ENCODE assay signal across 1 cellular context in the genomic region with DNA sequence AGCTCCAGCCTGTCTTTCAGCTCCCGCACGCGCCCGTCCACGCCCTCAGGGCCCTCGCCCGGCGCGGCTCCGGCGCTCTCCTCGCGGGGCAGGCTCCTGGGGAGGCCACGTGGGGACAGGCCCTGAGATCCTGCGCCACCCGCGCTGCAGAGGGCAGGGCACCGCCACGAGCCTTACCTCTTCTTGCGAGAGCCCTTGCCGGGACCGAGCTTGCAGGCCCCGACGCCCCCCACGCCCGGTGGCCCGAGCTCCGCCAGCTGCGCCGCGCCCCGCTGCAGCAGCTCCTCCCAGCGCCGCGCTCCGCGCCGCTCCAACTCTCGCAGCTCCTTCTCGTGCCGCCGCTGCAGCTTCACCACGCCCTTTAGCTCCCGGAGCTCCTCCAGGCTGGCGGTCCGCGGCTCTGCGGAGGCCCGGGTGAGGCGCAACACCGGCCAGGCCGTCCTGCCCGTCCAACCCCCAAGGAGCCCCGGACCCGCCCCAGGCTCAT.
TF ChIP-seq lines count a peak whose summit lies in the region.

No MANE protein-coding gene starts in this region.

TF ChIP-seq in K562, 482 proteins besides CTCF, POLR2A, EP300 and RAD21 (continued from another document and continues in another):
- TF ChIP-seq, protein P1, sequence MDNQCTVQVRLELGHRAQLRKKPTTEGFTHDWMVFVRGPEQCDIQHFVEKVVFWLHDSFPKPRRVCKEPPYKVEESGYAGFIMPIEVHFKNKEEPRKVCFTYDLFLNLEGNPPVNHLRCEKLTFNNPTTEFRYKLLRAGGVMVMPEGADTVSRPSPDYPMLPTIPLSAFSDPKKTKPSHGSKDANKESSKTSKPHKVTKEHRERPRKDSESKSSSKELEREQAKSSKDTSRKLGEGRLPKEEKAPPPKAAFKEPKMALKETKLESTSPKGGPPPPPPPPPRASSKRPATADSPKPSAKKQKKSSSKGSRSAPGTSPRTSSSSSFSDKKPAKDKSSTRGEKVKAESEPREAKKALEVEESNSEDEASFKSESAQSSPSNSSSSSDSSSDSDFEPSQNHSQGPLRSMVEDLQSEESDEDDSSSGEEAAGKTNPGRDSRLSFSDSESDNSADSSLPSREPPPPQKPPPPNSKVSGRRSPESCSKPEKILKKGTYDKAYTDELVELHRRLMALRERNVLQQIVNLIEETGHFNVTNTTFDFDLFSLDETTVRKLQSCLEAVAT (IDR thresholded peaks at IDR 0.05): no peak
- TF ChIP-seq NEUROD1 (IDR thresholded peaks at IDR 0.05; ENCODE audit: borderline replicate concordance, low read depth, low read length, partially characterized antibody) (no peak), JUND (IDR thresholded peaks at IDR 0.05; ENCODE audit: borderline replicate concordance, low read depth, low read length) (no peak), JUND (tag; IDR thresholded peaks at IDR 0.05; ENCODE audit: borderline replicate concordance, low read depth, low read length) (no peak), ZNF280A (IDR thresholded peaks at IDR 0.05; ENCODE audit: low read depth, partially characterized antibody) (no peak), RNF219 (CRISPR knock-in tag; IDR thresholded peaks at IDR 0.05) (no peak), HDAC1 (IDR thresholded peaks at IDR 0.05) (no peak), ZNF175 (CRISPR knock-in tag; IDR thresholded peaks at IDR 0.05; ENCODE audit: low read depth) (no peak), CHD2 (IDR thresholded peaks at IDR 0.05; ENCODE audit: low read depth, low read length) (peak; percentile 50), RB1 (IDR thresholded peaks at IDR 0.05; ENCODE audit: low read depth) (no peak), SMC3 (conservative IDR thresholded peaks at IDR 0.05; ENCODE audit: insufficient read depth, low read depth, low read length) (no peak), ZNF146 (CRISPR knock-in tag; IDR thresholded peaks at IDR 0.05; ENCODE audit: unreplicated experiment) (no peak), ZNF778 (CRISPR knock-in tag; IDR thresholded peaks at IDR 0.05) (no peak), ZNF668 (CRISPR knock-in tag; IDR thresholded peaks at IDR 0.05) (no peak), ZSCAN32 (CRISPR knock-in tag; IDR thresholded peaks at IDR 0.05) (no peak), KLF13 (tag; IDR thresholded peaks at IDR 0.05; ENCODE audit: borderline replicate concordance, low read depth) (no peak), ZC3H8 (IDR thresholded peaks at IDR 0.05) (no peak), XRCC4 (IDR thresholded peaks at IDR 0.05; ENCODE audit: extremely low read depth, insufficient read depth, insufficient read length) (no peak), SIN3B (IDR thresholded peaks at IDR 0.05; ENCODE audit: low read depth) (no peak), BCL6 (CRISPR knock-in tag; IDR thresholded peaks at IDR 0.05) (no peak), HNRNPL (IDR thresholded peaks at IDR 0.05; ENCODE audit: low read depth, low read length) (peak; percentile 87), PCBP1 (IDR thresholded peaks at IDR 0.05; ENCODE audit: low read depth, low read length, poor library complexity, severe bottlenecking) (peak; percentile 75), SRSF1 (IDR thresholded peaks at IDR 0.05; ENCODE audit: low read depth, low read length) (no peak), HSF4 (CRISPR knock-in tag; IDR thresholded peaks at IDR 0.05; ENCODE audit: borderline replicate concordance) (no peak), ZNF75A (CRISPR knock-in tag; IDR thresholded peaks at IDR 0.05) (no peak), TAF15 (IDR thresholded peaks at IDR 0.05; ENCODE audit: low read depth, low read length) (no peak)
- TF ChIP-seq, protein P2, sequence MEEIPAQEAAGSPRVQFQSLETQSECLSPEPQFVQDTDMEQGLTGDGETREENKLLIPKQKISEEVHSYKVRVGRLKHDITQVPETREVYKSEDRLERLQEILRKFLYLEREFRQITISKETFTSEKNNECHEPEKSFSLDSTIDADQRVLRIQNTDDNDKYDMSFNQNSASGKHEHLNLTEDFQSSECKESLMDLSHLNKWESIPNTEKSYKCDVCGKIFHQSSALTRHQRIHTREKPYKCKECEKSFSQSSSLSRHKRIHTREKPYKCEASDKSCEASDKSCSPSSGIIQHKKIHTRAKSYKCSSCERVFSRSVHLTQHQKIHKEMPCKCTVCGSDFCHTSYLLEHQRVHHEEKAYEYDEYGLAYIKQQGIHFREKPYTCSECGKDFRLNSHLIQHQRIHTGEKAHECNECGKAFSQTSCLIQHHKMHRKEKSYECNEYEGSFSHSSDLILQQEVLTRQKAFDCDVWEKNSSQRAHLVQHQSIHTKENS (CRISPR knock-in tag; IDR thresholded peaks at IDR 0.05): no peak
- TF ChIP-seq, protein P3, sequence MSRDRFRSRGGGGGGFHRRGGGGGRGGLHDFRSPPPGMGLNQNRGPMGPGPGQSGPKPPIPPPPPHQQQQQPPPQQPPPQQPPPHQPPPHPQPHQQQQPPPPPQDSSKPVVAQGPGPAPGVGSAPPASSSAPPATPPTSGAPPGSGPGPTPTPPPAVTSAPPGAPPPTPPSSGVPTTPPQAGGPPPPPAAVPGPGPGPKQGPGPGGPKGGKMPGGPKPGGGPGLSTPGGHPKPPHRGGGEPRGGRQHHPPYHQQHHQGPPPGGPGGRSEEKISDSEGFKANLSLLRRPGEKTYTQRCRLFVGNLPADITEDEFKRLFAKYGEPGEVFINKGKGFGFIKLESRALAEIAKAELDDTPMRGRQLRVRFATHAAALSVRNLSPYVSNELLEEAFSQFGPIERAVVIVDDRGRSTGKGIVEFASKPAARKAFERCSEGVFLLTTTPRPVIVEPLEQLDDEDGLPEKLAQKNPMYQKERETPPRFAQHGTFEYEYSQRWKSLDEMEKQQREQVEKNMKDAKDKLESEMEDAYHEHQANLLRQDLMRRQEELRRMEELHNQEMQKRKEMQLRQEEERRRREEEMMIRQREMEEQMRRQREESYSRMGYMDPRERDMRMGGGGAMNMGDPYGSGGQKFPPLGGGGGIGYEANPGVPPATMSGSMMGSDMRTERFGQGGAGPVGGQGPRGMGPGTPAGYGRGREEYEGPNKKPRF (IDR thresholded peaks at IDR 0.05; ENCODE audit: low read depth, low read length): no peak
- TF ChIP-seq, protein P4, sequence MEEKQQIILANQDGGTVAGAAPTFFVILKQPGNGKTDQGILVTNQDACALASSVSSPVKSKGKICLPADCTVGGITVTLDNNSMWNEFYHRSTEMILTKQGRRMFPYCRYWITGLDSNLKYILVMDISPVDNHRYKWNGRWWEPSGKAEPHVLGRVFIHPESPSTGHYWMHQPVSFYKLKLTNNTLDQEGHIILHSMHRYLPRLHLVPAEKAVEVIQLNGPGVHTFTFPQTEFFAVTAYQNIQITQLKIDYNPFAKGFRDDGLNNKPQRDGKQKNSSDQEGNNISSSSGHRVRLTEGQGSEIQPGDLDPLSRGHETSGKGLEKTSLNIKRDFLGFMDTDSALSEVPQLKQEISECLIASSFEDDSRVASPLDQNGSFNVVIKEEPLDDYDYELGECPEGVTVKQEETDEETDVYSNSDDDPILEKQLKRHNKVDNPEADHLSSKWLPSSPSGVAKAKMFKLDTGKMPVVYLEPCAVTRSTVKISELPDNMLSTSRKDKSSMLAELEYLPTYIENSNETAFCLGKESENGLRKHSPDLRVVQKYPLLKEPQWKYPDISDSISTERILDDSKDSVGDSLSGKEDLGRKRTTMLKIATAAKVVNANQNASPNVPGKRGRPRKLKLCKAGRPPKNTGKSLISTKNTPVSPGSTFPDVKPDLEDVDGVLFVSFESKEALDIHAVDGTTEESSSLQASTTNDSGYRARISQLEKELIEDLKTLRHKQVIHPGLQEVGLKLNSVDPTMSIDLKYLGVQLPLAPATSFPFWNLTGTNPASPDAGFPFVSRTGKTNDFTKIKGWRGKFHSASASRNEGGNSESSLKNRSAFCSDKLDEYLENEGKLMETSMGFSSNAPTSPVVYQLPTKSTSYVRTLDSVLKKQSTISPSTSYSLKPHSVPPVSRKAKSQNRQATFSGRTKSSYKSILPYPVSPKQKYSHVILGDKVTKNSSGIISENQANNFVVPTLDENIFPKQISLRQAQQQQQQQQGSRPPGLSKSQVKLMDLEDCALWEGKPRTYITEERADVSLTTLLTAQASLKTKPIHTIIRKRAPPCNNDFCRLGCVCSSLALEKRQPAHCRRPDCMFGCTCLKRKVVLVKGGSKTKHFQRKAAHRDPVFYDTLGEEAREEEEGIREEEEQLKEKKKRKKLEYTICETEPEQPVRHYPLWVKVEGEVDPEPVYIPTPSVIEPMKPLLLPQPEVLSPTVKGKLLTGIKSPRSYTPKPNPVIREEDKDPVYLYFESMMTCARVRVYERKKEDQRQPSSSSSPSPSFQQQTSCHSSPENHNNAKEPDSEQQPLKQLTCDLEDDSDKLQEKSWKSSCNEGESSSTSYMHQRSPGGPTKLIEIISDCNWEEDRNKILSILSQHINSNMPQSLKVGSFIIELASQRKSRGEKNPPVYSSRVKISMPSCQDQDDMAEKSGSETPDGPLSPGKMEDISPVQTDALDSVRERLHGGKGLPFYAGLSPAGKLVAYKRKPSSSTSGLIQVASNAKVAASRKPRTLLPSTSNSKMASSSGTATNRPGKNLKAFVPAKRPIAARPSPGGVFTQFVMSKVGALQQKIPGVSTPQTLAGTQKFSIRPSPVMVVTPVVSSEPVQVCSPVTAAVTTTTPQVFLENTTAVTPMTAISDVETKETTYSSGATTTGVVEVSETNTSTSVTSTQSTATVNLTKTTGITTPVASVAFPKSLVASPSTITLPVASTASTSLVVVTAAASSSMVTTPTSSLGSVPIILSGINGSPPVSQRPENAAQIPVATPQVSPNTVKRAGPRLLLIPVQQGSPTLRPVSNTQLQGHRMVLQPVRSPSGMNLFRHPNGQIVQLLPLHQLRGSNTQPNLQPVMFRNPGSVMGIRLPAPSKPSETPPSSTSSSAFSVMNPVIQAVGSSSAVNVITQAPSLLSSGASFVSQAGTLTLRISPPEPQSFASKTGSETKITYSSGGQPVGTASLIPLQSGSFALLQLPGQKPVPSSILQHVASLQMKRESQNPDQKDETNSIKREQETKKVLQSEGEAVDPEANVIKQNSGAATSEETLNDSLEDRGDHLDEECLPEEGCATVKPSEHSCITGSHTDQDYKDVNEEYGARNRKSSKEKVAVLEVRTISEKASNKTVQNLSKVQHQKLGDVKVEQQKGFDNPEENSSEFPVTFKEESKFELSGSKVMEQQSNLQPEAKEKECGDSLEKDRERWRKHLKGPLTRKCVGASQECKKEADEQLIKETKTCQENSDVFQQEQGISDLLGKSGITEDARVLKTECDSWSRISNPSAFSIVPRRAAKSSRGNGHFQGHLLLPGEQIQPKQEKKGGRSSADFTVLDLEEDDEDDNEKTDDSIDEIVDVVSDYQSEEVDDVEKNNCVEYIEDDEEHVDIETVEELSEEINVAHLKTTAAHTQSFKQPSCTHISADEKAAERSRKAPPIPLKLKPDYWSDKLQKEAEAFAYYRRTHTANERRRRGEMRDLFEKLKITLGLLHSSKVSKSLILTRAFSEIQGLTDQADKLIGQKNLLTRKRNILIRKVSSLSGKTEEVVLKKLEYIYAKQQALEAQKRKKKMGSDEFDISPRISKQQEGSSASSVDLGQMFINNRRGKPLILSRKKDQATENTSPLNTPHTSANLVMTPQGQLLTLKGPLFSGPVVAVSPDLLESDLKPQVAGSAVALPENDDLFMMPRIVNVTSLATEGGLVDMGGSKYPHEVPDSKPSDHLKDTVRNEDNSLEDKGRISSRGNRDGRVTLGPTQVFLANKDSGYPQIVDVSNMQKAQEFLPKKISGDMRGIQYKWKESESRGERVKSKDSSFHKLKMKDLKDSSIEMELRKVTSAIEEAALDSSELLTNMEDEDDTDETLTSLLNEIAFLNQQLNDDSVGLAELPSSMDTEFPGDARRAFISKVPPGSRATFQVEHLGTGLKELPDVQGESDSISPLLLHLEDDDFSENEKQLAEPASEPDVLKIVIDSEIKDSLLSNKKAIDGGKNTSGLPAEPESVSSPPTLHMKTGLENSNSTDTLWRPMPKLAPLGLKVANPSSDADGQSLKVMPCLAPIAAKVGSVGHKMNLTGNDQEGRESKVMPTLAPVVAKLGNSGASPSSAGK (IDR thresholded peaks at IDR 0.05): peak; percentile 93
- TF ChIP-seq, protein P5, sequence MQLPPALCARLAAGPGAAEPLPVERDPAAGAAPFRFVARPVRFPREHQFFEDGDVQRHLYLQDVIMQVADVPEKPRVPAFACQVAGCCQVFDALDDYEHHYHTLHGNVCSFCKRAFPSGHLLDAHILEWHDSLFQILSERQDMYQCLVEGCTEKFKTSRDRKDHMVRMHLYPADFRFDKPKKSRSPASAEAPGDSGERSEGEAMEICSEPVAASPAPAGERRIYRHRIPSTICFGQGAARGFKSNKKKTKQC (CRISPR knock-in tag; IDR thresholded peaks at IDR 0.05): peak; percentile 68; the same call in 1 of the 2 replicates
